14 cellular contexts compared by ENCODE assay signal in the genomic region with DNA sequence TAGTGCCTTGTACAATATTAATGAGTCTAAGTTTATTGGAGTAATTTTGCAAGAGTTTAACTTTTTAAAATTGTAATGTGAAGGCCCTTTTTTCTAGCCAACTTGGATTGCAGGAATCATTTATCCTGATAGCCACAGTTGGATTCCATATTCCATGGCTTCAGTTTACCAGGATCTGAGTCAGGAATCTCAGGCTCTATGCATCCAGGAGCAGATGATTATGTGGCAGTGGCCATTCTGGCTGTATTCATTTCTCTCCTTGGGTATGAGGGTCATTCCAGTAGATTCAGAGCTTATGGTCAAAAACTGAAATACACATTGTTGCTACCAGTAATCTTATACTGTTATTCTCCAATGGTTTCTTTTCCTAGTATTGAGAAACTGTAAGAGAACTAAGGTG.
"Had no signal": no experiment of that assay in that cellular context is flagged by ENCODE, and none has a peak within 500 bp of the region (broad histone marks: within the 10 kb centered on the region; RNA-seq: fewer than 3 reads in every experiment).

No MANE protein-coding gene starts in this region.

- H3K27me3 ChIP-seq: ascending aorta, breast epithelium, neural progenitor cell had no signal

- H3K4me3 ChIP-seq: ascending aorta, breast epithelium, coronary artery, neural progenitor cell, prostate gland had no signal

- H2AFZ ChIP-seq: neural progenitor cell had no signal

- H3K4me1 ChIP-seq: prostate gland had no signal

- H3K9ac ChIP-seq: neural progenitor cell had no signal

- H3K4me2 ChIP-seq: neural progenitor cell had no signal

- FAIRE-seq: frontal cortex had no signal

- ATAC-seq: activated CD4-positive, alpha-beta T cell treated with anti-CD3 and anti-CD28 coated beads for 36 hours; left ventricle myocardium superior; right cardiac atrium had no signal

- H3K36me3 ChIP-seq: ascending aorta, breast epithelium, neural progenitor cell, prostate gland had no signal

- H3K27ac ChIP-seq: breast epithelium, coronary artery, neural progenitor cell, prostate gland had no signal

- H3K9me3 ChIP-seq: ascending aorta, breast epithelium, prostate gland had no signal

- DNase-seq: activated CD4-positive, alpha-beta T cell treated with anti-CD3 and anti-CD28 coated beads for 36 hours; activated CD4-positive, alpha-beta T cell treated with anti-CD3 and anti-CD28 coated beads, Interleukin-2, amount 50 U/mL, for 48 hours; activated gamma-delta T cell; effector CD4-positive, alpha-beta T cell; left ventricle myocardium superior; naive B cell; right cardiac atrium; stimulated activated CD4-positive, alpha-beta T cell treated with anti-CD3 and anti-CD28 coated beads, Interleukin-4, amount 100 ng/mL, for 1 hour had no signal
